ENCODE assay signal across 14 cellular contexts in the genomic region with DNA sequence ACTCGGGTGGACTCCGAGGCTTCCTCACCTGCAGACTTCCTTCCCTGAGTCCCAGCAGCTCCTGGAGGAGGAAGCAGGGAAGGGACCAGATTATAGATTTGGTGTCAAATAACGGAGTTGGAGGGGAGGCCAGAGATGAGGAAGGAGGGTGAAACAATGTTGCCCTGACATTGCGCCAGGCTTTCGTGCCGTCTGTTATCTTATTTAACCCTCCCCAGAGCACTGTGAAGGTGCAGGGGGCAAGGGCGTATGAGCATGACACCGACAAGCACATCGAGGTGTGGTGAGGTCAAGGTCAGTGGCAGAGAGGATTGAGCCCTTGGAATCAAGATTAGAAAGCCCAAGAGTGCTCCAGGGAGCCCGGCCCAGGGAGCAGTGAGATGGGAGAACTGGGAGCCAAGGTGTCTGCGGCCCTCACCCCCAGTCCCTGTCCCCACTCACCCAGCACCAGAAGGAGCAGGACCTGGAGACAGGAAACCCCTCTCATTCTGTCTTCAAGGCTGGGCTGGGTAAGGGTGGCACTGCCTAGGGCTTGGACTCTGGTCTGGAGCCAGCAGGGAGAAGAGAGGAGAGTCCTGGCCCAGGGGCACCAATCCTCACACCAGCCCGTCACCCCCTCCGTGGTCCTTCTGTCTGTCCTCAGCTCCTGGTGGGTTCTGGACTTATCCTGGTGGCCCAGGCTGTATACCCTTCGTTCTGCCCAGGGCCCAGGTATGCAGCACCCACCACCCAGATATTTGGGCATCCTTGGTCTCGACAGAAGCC. TPM values are rescaled to one million over a fixed set of nuclear protein-coding genes. Genes with fewer than 3 reads are reported as not detected.
DNase-seq lines count a peak whose midpoint lies in the region; ATAC-seq lines count a peak whose summit lies in the region.
"Had no signal": no experiment of that assay in that cellular context is flagged by ENCODE, and none has a peak within 500 bp of the region (broad histone marks: within the 10 kb centered on the region; RNA-seq: fewer than 3 reads in every experiment).

No MANE protein-coding gene starts in this region.

- no peaks in the 10 kb centered on the region for H3K36me3 ChIP-seq in GM23248 (ENCODE audit: low read depth)
- H3K36me3 ChIP-seq: BLaER1 had no signal

- H3K27ac ChIP-seq in GM23248, result no peak overlapping the region
- H3K27ac ChIP-seq: BLaER1 had no signal

- no peaks in the 10 kb centered on the region for H3K9me2 ChIP-seq in GM23248 (ENCODE audit: insufficient read depth)

- H3K4me2 ChIP-seq in GM23248 (ENCODE audit: unreplicated experiment), result no peak overlapping the region

- peaks cover 56% of the 10 kb centered on the region for H3K27me3 ChIP-seq in GM23248 (replicated peaks; ENCODE audit: insufficient read depth)

- WGBS in GM23248 (ENCODE audit: low coverage in 1 of 2, low lambda C conversion rate in 2 of 2, missing lambda C conversion rate in 2 of 2), 2 experiments, result 34 to 39% methylated on average over 13 to 15 of the region's 15 CpGs

- H3K4me1 Mint-ChIP-seq in activated naive CD4-positive, alpha-beta T cell treated with anti-CD3 and anti-CD28 coated beads for 36 hours (ENCODE audit: low read depth), result peaks cover 10% of the 10 kb centered on the region
- H3K4me1 Mint-ChIP-seq in effector memory CD8-positive, alpha-beta T cell (ENCODE audit: low read depth in 2 of 2), result peaks cover 3 to 7% of the 10 kb centered on the region in 2 donors
- H3K4me1 Mint-ChIP-seq in stimulated activated naive B cell treated with anti-CD40 and anti-IgM and Interleukin-4, amounts not matched to agents 10 μg/mL and 1 μg/mL and 100 μg/mL, for 72 hours, result peaks cover 9 to 16% of the 10 kb centered on the region in 2 donors

- H3K36me3 Mint-ChIP-seq in activated naive CD4-positive, alpha-beta T cell treated with anti-CD3 and anti-CD28 coated beads for 36 hours (ENCODE audit: low read depth), result no peaks in the 10 kb centered on the region
- H3K36me3 Mint-ChIP-seq in activated naive CD4-positive, alpha-beta T cell treated with anti-CD3 and anti-CD28 coated beads, Interleukin-2, amount 50 U/mL, for 72 hours, result no peaks in the 10 kb centered on the region
- no peaks in the 10 kb centered on the region for H3K36me3 Mint-ChIP-seq in effector memory CD8-positive, alpha-beta T cell (ENCODE audit: insufficient read depth)
- H3K36me3 Mint-ChIP-seq in stimulated activated naive B cell treated with anti-CD40 and anti-IgM and Interleukin-4, amounts not matched to agents 10 μg/mL and 1 μg/mL and 100 μg/mL, for 72 hours, result no peaks in the 10 kb centered on the region

- H3K9me3 ChIP-seq in GM23248 (ENCODE audit: low read depth), result no peaks in the 10 kb centered on the region
- H3K9me3 ChIP-seq: BLaER1 had no signal

- in situ Hi-C loops in GM23248 (cut with MboI), result no loop called here

- H3K9ac ChIP-seq in GM23248, result no peak overlapping the region
- H3K9ac ChIP-seq: BLaER1 had no signal

- CTCF ChIA-PET in activated naive CD4-positive, alpha-beta T cell treated with anti-CD3 and anti-CD28 coated beads for 36 hours (lab: Charles Lee), result no interaction called here

- H3K4me3 ChIP-seq in GM23248, result no peak overlapping the region
- H3K4me3 ChIP-seq: BLaER1 had no signal

- no peak overlapping the region for H2AFZ ChIP-seq in GM23248

- intact Hi-C loops in activated naive CD4-positive, alpha-beta T cell treated with anti-CD3 and anti-CD28 coated beads for 36 hours (cut with micrococcal nuclease), result no loop called here

- no peaks in the 10 kb centered on the region for H3K9me3 Mint-ChIP-seq in activated naive CD4-positive, alpha-beta T cell treated with anti-CD3 and anti-CD28 coated beads for 36 hours
- H3K9me3 Mint-ChIP-seq in activated naive CD4-positive, alpha-beta T cell treated with anti-CD3 and anti-CD28 coated beads, Interleukin-2, amount 50 U/mL, for 72 hours, result no peaks in the 10 kb centered on the region
- H3K9me3 Mint-ChIP-seq in effector memory CD8-positive, alpha-beta T cell, result no peaks in the 10 kb centered on the region
- no peaks in the 10 kb centered on the region for H3K9me3 Mint-ChIP-seq in stimulated activated naive B cell treated with anti-CD40 and anti-IgM and Interleukin-4, amounts not matched to agents 10 μg/mL and 1 μg/mL and 100 μg/mL, for 72 hours

- peak overlapping the region; percentile 49 for H3K4me3 Mint-ChIP-seq in activated naive CD4-positive, alpha-beta T cell treated with anti-CD3 and anti-CD28 coated beads for 36 hours
- peak overlapping the region; percentile 40 to 87 for H3K4me3 Mint-ChIP-seq in effector memory CD8-positive, alpha-beta T cell
- peak overlapping the region; percentile 36 to 88 for H3K4me3 Mint-ChIP-seq in stimulated activated naive B cell treated with anti-CD40 and anti-IgM and Interleukin-4, amounts not matched to agents 10 μg/mL and 1 μg/mL and 100 μg/mL, for 72 hours

- H3K4me1 ChIP-seq in GM23248 (ENCODE audit: insufficient read depth), result no peaks in the 10 kb centered on the region

- DNase-seq in activated naive CD4-positive, alpha-beta T cell treated with anti-CD3 and anti-CD28 coated beads for 36 hours, result no peak
- no peak for DNase-seq in activated naive CD4-positive, alpha-beta T cell treated with anti-CD3 and anti-CD28 coated beads, Interleukin-2, amount 50 U/mL, for 72 hours (ENCODE audit: low spot score in 2 of 2)
- peak; percentile 4 for DNase-seq in NCI-H2029 treated with DMSO at 0.1 percent for 48 hours (lab: John Stamatoyannopoulos, UW)
- DNase-seq in effector memory CD8-positive, alpha-beta T cell, result no peak
- DNase-seq in stimulated activated naive B cell treated with anti-CD40 and anti-IgM and Interleukin-4, amounts not matched to agents 10 μg/mL and 1 μg/mL and 100 μg/mL, for 72 hours, result no peak
- DNase-seq in NCI-H345 treated with DMSO at 0.1 percent for 48 hours (lab: John Stamatoyannopoulos, UW; ENCODE audit: unreplicated experiment), result no peak
- no peak for DNase-seq in GM23248
- no peak for DNase-seq in COR-L47 (lab: John Stamatoyannopoulos, UW)
- DNase-seq: effector CD8-positive, alpha-beta T cell; foreskin melanocyte had no signal

- H3F3A ChIP-seq in GM23248 (ENCODE audit: insufficient read depth), result no peaks in the 10 kb centered on the region

- peaks cover 11% of the 10 kb centered on the region for H3K27me3 Mint-ChIP-seq in activated naive CD4-positive, alpha-beta T cell treated with anti-CD3 and anti-CD28 coated beads for 36 hours (ENCODE audit: low read depth)
- H3K27me3 Mint-ChIP-seq in effector memory CD8-positive, alpha-beta T cell, result peaks cover 8 to 21% of the 10 kb centered on the region in 2 donors
- peaks cover 43 to 57% of the 10 kb centered on the region in 2 donors for H3K27me3 Mint-ChIP-seq in stimulated activated naive B cell treated with anti-CD40 and anti-IgM and Interleukin-4, amounts not matched to agents 10 μg/mL and 1 μg/mL and 100 μg/mL, for 72 hours

- no peaks in the 10 kb centered on the region for H4K20me1 ChIP-seq in GM23248 (ENCODE audit: insufficient read depth)
- H4K20me1 ChIP-seq: BLaER1 had no signal

- H3K79me2 ChIP-seq in GM23248 (ENCODE audit: insufficient read depth), result no peaks in the 10 kb centered on the region

- H3K27ac Mint-ChIP-seq in activated naive CD4-positive, alpha-beta T cell treated with anti-CD3 and anti-CD28 coated beads for 36 hours, result no peak overlapping the region
- H3K27ac Mint-ChIP-seq in activated naive CD4-positive, alpha-beta T cell treated with anti-CD3 and anti-CD28 coated beads, Interleukin-2, amount 50 U/mL, for 72 hours, result no peak overlapping the region
- peak overlapping the region in 1 of 2 donors; percentile 58 for H3K27ac Mint-ChIP-seq in effector memory CD8-positive, alpha-beta T cell
- no peak overlapping the region for H3K27ac Mint-ChIP-seq in stimulated activated naive B cell treated with anti-CD40 and anti-IgM and Interleukin-4, amounts not matched to agents 10 μg/mL and 1 μg/mL and 100 μg/mL, for 72 hours

- ATAC-seq in activated naive CD4-positive, alpha-beta T cell treated with anti-CD3 and anti-CD28 coated beads, Interleukin-2, amount 50 U/mL, for 72 hours, result no peak
- ATAC-seq in effector memory CD8-positive, alpha-beta T cell (replicated peaks), result no peak
- ATAC-seq in stimulated activated naive B cell treated with anti-CD40 and anti-IgM and Interleukin-4, amounts not matched to agents 10 μg/mL and 1 μg/mL and 100 μg/mL, for 72 hours (replicated peaks), result no peak

RNA-seq across cellular contexts. Expression of gene PRSS33, which starts 1.1 kb away (rescaled TPM):
- total RNA-seq in activated naive CD4-positive, alpha-beta T cell treated with anti-CD3 and anti-CD28 coated beads for 36 hours, result under 1 TPM; 0.12 to 0.17 TPM
- total RNA-seq in activated naive CD4-positive, alpha-beta T cell treated with anti-CD3 and anti-CD28 coated beads, Interleukin-2, amount 50 U/mL, for 72 hours, result not detected
- total RNA-seq in GM23248 (2014; rRNA removed; shearing (Covaris generic)), result not detected in 2 replicates
- not detected in 2 replicates for polyA plus RNA-seq in GM23248 (2016; fragmentation: Nextera tagmentation; extraction: Ambion mirVana)
- total RNA-seq: MCF 10A, renal cortical epithelial cell had no signal

RNA-seq across cellular contexts. Expression of gene ELOB, which starts 9.2 kb away (rescaled TPM):
- 100 to 1,000 TPM; 177 to 189 TPM for total RNA-seq in activated naive CD4-positive, alpha-beta T cell treated with anti-CD3 and anti-CD28 coated beads for 36 hours
- total RNA-seq in activated naive CD4-positive, alpha-beta T cell treated with anti-CD3 and anti-CD28 coated beads, Interleukin-2, amount 50 U/mL, for 72 hours, result 100 to 1,000 TPM; 218 to 224 TPM
- total RNA-seq in GM23248 (2014; rRNA removed; shearing (Covaris generic)), result 320 and 713 TPM in 2 replicates
- polyA plus RNA-seq in GM23248 (2016; fragmentation: Nextera tagmentation; extraction: Ambion mirVana), result 565 and 586 TPM in 2 replicates

RNA-seq across cellular contexts. Expression of gene PRSS41, which starts 12.0 kb away (rescaled TPM):
- not detected for total RNA-seq in activated naive CD4-positive, alpha-beta T cell treated with anti-CD3 and anti-CD28 coated beads for 36 hours
- total RNA-seq in activated naive CD4-positive, alpha-beta T cell treated with anti-CD3 and anti-CD28 coated beads, Interleukin-2, amount 50 U/mL, for 72 hours, result not detected
- not detected in 2 replicates for total RNA-seq in GM23248 (2014; rRNA removed; shearing (Covaris generic))
- not detected in 2 replicates for polyA plus RNA-seq in GM23248 (2016; fragmentation: Nextera tagmentation; extraction: Ambion mirVana)
- total RNA-seq: H4, MCF 10A, renal cortical epithelial cell had no signal

RNA-seq across cellular contexts. Expression of gene PRSS21, which starts 30.8 kb away (rescaled TPM):
- total RNA-seq in activated naive CD4-positive, alpha-beta T cell treated with anti-CD3 and anti-CD28 coated beads for 36 hours, result 1 to 10 TPM; 3.3 to 4.1 TPM
- total RNA-seq in activated naive CD4-positive, alpha-beta T cell treated with anti-CD3 and anti-CD28 coated beads, Interleukin-2, amount 50 U/mL, for 72 hours, result 1 to 10 TPM; 1.8 to 2.4 TPM
- not detected in 2 replicates for total RNA-seq in GM23248 (2014; rRNA removed; shearing (Covaris generic))
- polyA plus RNA-seq in GM23248 (2016; fragmentation: Nextera tagmentation; extraction: Ambion mirVana), result not detected in 2 replicates
- total RNA-seq: H4 had no signal

RNA-seq across cellular contexts. Expression of gene SRRM2, which starts 33.8 kb away (rescaled TPM):
- 100 to 1,000 TPM; 607 to 649 TPM for total RNA-seq in activated naive CD4-positive, alpha-beta T cell treated with anti-CD3 and anti-CD28 coated beads for 36 hours
- total RNA-seq in activated naive CD4-positive, alpha-beta T cell treated with anti-CD3 and anti-CD28 coated beads, Interleukin-2, amount 50 U/mL, for 72 hours, result 100 to 1,000 TPM; 624 to 790 TPM
- total RNA-seq in GM23248 (2014; rRNA removed; shearing (Covaris generic)), result 42.6 and 53.6 TPM in 2 replicates
- polyA plus RNA-seq in GM23248 (2016; fragmentation: Nextera tagmentation; extraction: Ambion mirVana), result 173 and 202 TPM in 2 replicates
